ENCODE assay signal across 9 cellular contexts in genomic region chr17:63675231-63675606, GRCh38. TPM values are rescaled to one million over a fixed set of nuclear protein-coding genes. Genes with fewer than 3 reads are reported as not detected.
A peak's percentile ranks its signal among the peaks of the same experiment; 100 is the strongest.
DNase-seq lines count a peak whose midpoint lies in the region; ATAC-seq, FAIRE-seq and TF ChIP-seq lines count a peak whose summit lies in the region.
"Had no signal": no experiment of that assay in that cellular context is flagged by ENCODE, and none has a peak within 500 bp of the region (broad histone marks: within the 10 kb centered on the region; RNA-seq: fewer than 3 reads in every experiment).

No MANE protein-coding gene starts in this region.

- H3K9me1 ChIP-seq in IMR-90 (ENCODE audit: insufficient read depth, low read length) (0 out of 2 replicates have a peak, but pooled peaks cover 9% of the 10 kb centered on the region), keratinocyte (ENCODE audit: control insufficient read depth, extremely low read depth, insufficient read depth, low read length) (no peaks in the 10 kb centered on the region)

- H2BK20ac ChIP-seq in IMR-90 (ENCODE audit: low read depth, low read length), result no peak overlapping the region

- no peak overlapping the region; the same call in 1 of the 2 replicates for H3K14ac ChIP-seq in IMR-90 (replicated peaks; ENCODE audit: low read depth, low read length)

- no peaks in the 10 kb centered on the region for H3K79me2 ChIP-seq in mammary epithelial cell (ENCODE audit: insufficient read depth, low read length)
- no peaks in the 10 kb centered on the region for H3K79me2 ChIP-seq in keratinocyte (ENCODE audit: control insufficient read depth, insufficient read depth, low read length)

- no peak overlapping the region for H3K23ac ChIP-seq in IMR-90 (ENCODE audit: low read depth, low read length)

- intact Hi-C loops in IMR-90 (cut with micrococcal nuclease), result loop anchor here (5.0 kb wide), 1 partner anchor 48 kb away; no protein-coding TSS in a partner anchor
- intact Hi-C loops in mammary epithelial cell (cut with micrococcal nuclease), result no loop called here
- intact Hi-C loops in stomach (cut with DNase I; ENCODE audit: low total_unique reads), result no loop called here

- H3K56ac ChIP-seq in IMR-90 (ENCODE audit: extremely low read depth, insufficient read depth, low read length), result no peak overlapping the region

- H3K36me3 ChIP-seq in IMR-90 (ENCODE audit: control insufficient read depth, insufficient read depth, low read length) (peaks cover 4% of the 10 kb centered on the region), mammary epithelial cell (ENCODE audit: insufficient read depth, low read length) (no peaks in the 10 kb centered on the region), keratinocyte (ENCODE audit: control insufficient read depth in 2 of 2, extremely low read depth in 1 of 2, insufficient read depth in 2 of 2, low read length in 2 of 2) (peaks cover 0 to 10% of the 10 kb centered on the region in 2 experiments), stomach (peaks cover 3 to 64% (median 39%) of the 10 kb centered on the region in 4 donors), SJCRH30 (peaks cover 5% of the 10 kb centered on the region; the same call in 1 of the 2 replicates)

- H4K20me1 ChIP-seq in IMR-90 (ENCODE audit: insufficient read depth, low read length) (peaks cover 3% of the 10 kb centered on the region; the same call in 1 of the 2 replicates), mammary epithelial cell (ENCODE audit: insufficient read depth, low read length) (no peaks in the 10 kb centered on the region), keratinocyte (ENCODE audit: control insufficient read depth, extremely low read depth, insufficient read depth, low read length) (no peaks in the 10 kb centered on the region)

- TF ChIP-seq POLR2A in IMR-90 (IDR thresholded peaks at IDR 0.05; ENCODE audit: low read depth, low read length), result no peak
- TF ChIP-seq POLR2A in stomach (IDR thresholded peaks at IDR 0.05), result no peak

- peaks cover 10% of the 10 kb centered on the region for H3K4me1 ChIP-seq in IMR-90 (ENCODE audit: control insufficient read depth, insufficient read depth, low read length)
- H3K4me1 ChIP-seq in mammary epithelial cell (ENCODE audit: insufficient read depth, low read length), result peaks cover 13% of the 10 kb centered on the region
- peaks cover 11% of the 10 kb centered on the region for H3K4me1 ChIP-seq in keratinocyte (ENCODE audit: control insufficient read depth, extremely low read depth, insufficient read depth, low read length)
- peaks cover 19 to 37% (median 34%) of the 10 kb centered on the region in 4 donors for H3K4me1 ChIP-seq in stomach
- peaks cover 20% of the 10 kb centered on the region for H3K4me1 ChIP-seq in SJCRH30

- WGBS in IMR-90 (ENCODE audit: extremely low coverage in 2 of 2, insufficient read length in 1 of 2), 2 experiments, result no CpG with 5 or more reads among the region's 4 CpGs
- WGBS in mammary epithelial cell (ENCODE audit: low coverage, missing lambda C conversion rate), result 27% methylated on average over 4 of the region's 4 CpGs
- 12 to 20% (median 16%) methylated on average over 4 of the region's 4 CpGs for WGBS in stomach, 5 donors

- no peak overlapping the region for H4K91ac ChIP-seq in IMR-90 (ENCODE audit: insufficient read depth, low read depth, low read length)

- no peaks in the 10 kb centered on the region for H3K27me3 ChIP-seq in IMR-90 (ENCODE audit: control insufficient read depth, insufficient read depth, low read length)
- H3K27me3 ChIP-seq in mammary epithelial cell (ENCODE audit: insufficient read depth, low read length), result no peaks in the 10 kb centered on the region
- no peaks in the 10 kb centered on the region for H3K27me3 ChIP-seq in keratinocyte (ENCODE audit: control insufficient read depth, extremely low read depth, insufficient read depth, low read length)
- H3K27me3 ChIP-seq in stomach, result no peaks in the 10 kb centered on the region
- no peaks in the 10 kb centered on the region for H3K27me3 ChIP-seq in SJCRH30

- CTCF ChIA-PET in IMR-90 (lab: Yijun Ruan, JAX) (no interaction called here), mammary epithelial cell (lab: Charles Lee; ENCODE audit: low non-redundant PET) (interaction anchor here (0.6 to 0.7 kb wide), 2 partner anchors 196 to 227 kb away, joined by 3 read pairs; no protein-coding TSS in a partner anchor)

- no peak overlapping the region for H2BK5ac ChIP-seq in IMR-90 (ENCODE audit: low read depth, low read length, poor library complexity, severe bottlenecking)

- H3K4me3 ChIP-seq in IMR-90 (ENCODE audit: insufficient read depth, low read depth, low read length) (no peak overlapping the region), mammary epithelial cell (replicated peaks in 1 of 3; ENCODE audit: insufficient read depth in 1 of 3, low read depth in 2 of 3, low read length in 3 of 3) (no peak overlapping the region), keratinocyte (ENCODE audit: control insufficient read depth in 2 of 3, extremely low read depth in 1 of 3, insufficient read depth in 2 of 3, low read depth in 1 of 3, low read length in 3 of 3) (no peak overlapping the region), stomach (peak overlapping the region in 1 of 4 donors; percentile 22), SJCRH30 (no peak overlapping the region)

- H2AFZ ChIP-seq in IMR-90 (replicated peaks; ENCODE audit: low read length, poor library complexity), result peak overlapping the region; percentile 29
- peak overlapping the region; percentile 7 for H2AFZ ChIP-seq in mammary epithelial cell (ENCODE audit: low read depth, low read length)
- H2AFZ ChIP-seq in keratinocyte (ENCODE audit: control insufficient read depth, low read length), result no peak overlapping the region

- H3K9ac ChIP-seq in IMR-90 (ENCODE audit: low read depth, low read length), result no peak overlapping the region
- H3K9ac ChIP-seq in mammary epithelial cell (ENCODE audit: insufficient read depth, low read length), result no peak overlapping the region
- no peak overlapping the region for H3K9ac ChIP-seq in keratinocyte (ENCODE audit: control insufficient read depth, extremely low read depth, insufficient read depth, low read length)

- dilution Hi-C loops in IMR-90 (cut with HindIII; ENCODE audit: low sequenced_read_pairs, unreplicated experiment) (no loop called here), mammary epithelial cell (cut with HindIII; ENCODE audit: low sequenced_read_pairs) (loop anchor here (5.0 kb wide), 1 partner anchor 37 kb away; no protein-coding TSS in a partner anchor), keratinocyte (cut with MboI; ENCODE audit: extremely low pct_ligation_motif_present, low sequenced_read_pairs) (no loop called here)

- H3K9me3 ChIP-seq in IMR-90 (ENCODE audit: control insufficient read depth, insufficient read depth, low read length) (no peaks in the 10 kb centered on the region), mammary epithelial cell (replicated peaks; ENCODE audit: insufficient read depth, low read length) (no peaks in the 10 kb centered on the region), keratinocyte (ENCODE audit: control insufficient read depth, low read depth, low read length) (no peaks in the 10 kb centered on the region), stomach (no peaks in the 10 kb centered on the region), SJCRH30 (replicated peaks) (no peaks in the 10 kb centered on the region)

- H3K79me1 ChIP-seq in IMR-90 (ENCODE audit: low read depth in 1 of 2, low read length in 2 of 2), result peaks cover 0 to 3% of the 10 kb centered on the region in 2 experiments; a peak in 1 of 4 replicates

- no peak overlapping the region for H3K4ac ChIP-seq in IMR-90 (ENCODE audit: low read depth, low read length)

- DNase-seq in IMR-90 (no peak), mammary epithelial cell (no peak), keratinocyte (ENCODE audit: low read depth, low spot score) (no peak), stomach (no peak), SJCRH30 (no peak), CD1c-positive myeloid dendritic cell (ENCODE audit: extremely low spot score) (no peak), NCI-H1092 (lab: John Stamatoyannopoulos, UW) (no peak)
- DNase-seq in stimulated activated CD4-positive, alpha-beta T cell treated with anti-CD3 and anti-CD28 coated beads, Interleukin-1b, Interleukin-23, amount 100 ng/mL, for 48 hours, result no peak
- DNase-seq: stimulated activated naive CD8-positive, alpha-beta T cell treated with anti-CD3 and anti-CD28 coated beads, Interleukin-15, amount 100 ng/mL, for 72 hours had no signal

- H2BK15ac ChIP-seq in IMR-90 (ENCODE audit: low read depth, low read length), result no peak overlapping the region

- H3K4me2 ChIP-seq in IMR-90 (ENCODE audit: low read depth, low read length) (peak overlapping the region; percentile 5; the same call in 1 of the 2 replicates), mammary epithelial cell (ENCODE audit: insufficient read depth, low read depth, low read length) (peak overlapping the region; percentile 77), keratinocyte (ENCODE audit: control insufficient read depth, extremely low read depth, insufficient read depth, low read depth, low read length) (peak overlapping the region; percentile 1)

- BruUV-seq in IMR-90 (replicated peaks; lab: Mats Ljungman, UMichigan) (no TSS peak), mammary epithelial cell (replicated peaks; lab: Mats Ljungman, UMichigan) (no TSS peak)

- no peak for TF ChIP-seq RAD21 in IMR-90 (IDR thresholded peaks at IDR 0.05; ENCODE audit: low read length)

- no peak overlapping the region for H2BK120ac ChIP-seq in IMR-90 (ENCODE audit: low read depth, low read length)

- H3K18ac ChIP-seq in IMR-90 (ENCODE audit: low read depth, low read length), result no peak overlapping the region

- peak overlapping the region; percentile 65 for H2AK9ac ChIP-seq in IMR-90 (replicated peaks; ENCODE audit: low read depth, low read length, poor library complexity)

- FAIRE-seq in keratinocyte (lab: Jason Lieb, UNC), result no peak

- in situ Hi-C loops in IMR-90 (cut with MboI; ENCODE audit: low sequenced_read_pairs), result no loop called here
- in situ Hi-C loops in mammary epithelial cell (cut with MboI; ENCODE audit: low sequenced_read_pairs in 2 of 2), result no loop called here

- peak overlapping the region; percentile 10; the same call in 1 of the 2 replicates for H4K5ac ChIP-seq in IMR-90 (ENCODE audit: low read depth, low read length)

- POLR2A ChIA-PET in IMR-90 (lab: Charles Lee; ENCODE audit: unreplicated experiment), result no interaction called here

- H3K27ac ChIP-seq in IMR-90 (ENCODE audit: insufficient read depth, low read length) (no peak overlapping the region), mammary epithelial cell (ENCODE audit: insufficient read depth, low read depth, low read length) (no peak overlapping the region), keratinocyte (ENCODE audit: control insufficient read depth, insufficient read depth, low read length) (no peak overlapping the region), stomach (peak overlapping the region; percentile 80 to 94 (median 88)), SJCRH30 (no peak overlapping the region)

- peak overlapping the region in 1 of 2 experiments; percentile 55; a peak in 1 of 4 replicates for H4K8ac ChIP-seq in IMR-90 (ENCODE audit: low read depth in 2 of 2, low read length in 2 of 2)

- ATAC-seq in IMR-90 (ENCODE audit: low read depth), result peak; percentile 63
- ATAC-seq: stimulated activated naive CD8-positive, alpha-beta T cell treated with anti-CD3 and anti-CD28 coated beads, Interleukin-15, amount 100 ng/mL, for 72 hours had no signal

- TF ChIP-seq CTCF in IMR-90 (conservative IDR thresholded peaks at IDR 0.05; ENCODE audit: low read depth, low read length) (no peak), mammary epithelial cell (conservative IDR thresholded peaks at IDR 0.05 in 1 of 2, IDR thresholded peaks at IDR 0.05 in 1 of 2; ENCODE audit: extremely low read depth in 1 of 2, insufficient read depth in 1 of 2, low read depth in 1 of 2, low read length in 2 of 2) (no peak), keratinocyte (optimal IDR thresholded peaks at IDR 0.05 in 1 of 3, IDR thresholded peaks at IDR 0.05 in 1 of 3, conservative IDR thresholded peaks at IDR 0.05 in 1 of 3; ENCODE audit: extremely low read depth in 1 of 3, insufficient read depth in 2 of 3, low read length in 3 of 3) (no peak), stomach (IDR thresholded peaks at IDR 0.05) (no peak)

- no peak overlapping the region; the same call in 1 of the 2 replicates for H2AK5ac ChIP-seq in IMR-90 (ENCODE audit: low read depth, low read length)

- TF ChIP-seq EP300 in stomach (IDR thresholded peaks at IDR 0.05), result no peak

RNA-seq across cellular contexts. Expression of gene LIMD2, which starts 24.7 kb away (rescaled TPM):
- 4.5 and 4.7 TPM in 2 replicates for total RNA-seq in IMR-90 (2012; rRNA removed)
- polyA plus RNA-seq in IMR-90 (2012; rRNA removed), result 21.7 and 32.3 TPM in 2 replicates
- polyA plus RNA-seq in IMR-90 (2012; cell fraction: cytosol; rRNA removed), result 8.2 and 17.9 TPM in 2 replicates
- 66.0 and 140 TPM in 2 replicates for polyA plus RNA-seq in IMR-90 (2012; cell fraction: nucleus; rRNA removed; ENCODE audit: low replicate concordance)
- total RNA-seq in mammary epithelial cell, result 1 to 10 TPM in 1 of 2 donors, under 1 TPM in 1; 0.87 to 1.3 TPM
- polyA plus RNA-seq in mammary epithelial cell, result 0.57 TPM
- not detected for polyA minus RNA-seq in mammary epithelial cell
- polyA plus RNA-seq in keratinocyte, result 1.6 to 3.5 TPM (median 3.3 TPM) in 3 replicates
- not detected for polyA plus RNA-seq in keratinocyte (2011; ENCODE audit: low read depth)
- 0.61 and 2.8 TPM in 2 replicates for polyA plus RNA-seq in keratinocyte (2011; cell fraction: cytosol; rRNA removed)
- polyA plus RNA-seq in keratinocyte (2011; cell fraction: nucleus; rRNA removed), result 3.5 and 5.5 TPM in 2 replicates
- 0.31 and 3.9 TPM in 2 replicates for polyA plus RNA-seq in keratinocyte (2012; ENCODE audit: low replicate concordance)
- 0.26 to 2.3 TPM (median 1.5 TPM) in 3 replicates for polyA minus RNA-seq in keratinocyte
- not detected for polyA minus RNA-seq in keratinocyte (2011; cell fraction: cytosol; rRNA and poly(A)+ RNA removed)
- polyA minus RNA-seq in keratinocyte (2011; cell fraction: nucleus; rRNA and poly(A)+ RNA removed), result 0.32 and 1.2 TPM in 2 replicates
- total RNA-seq in stomach, result 10 to 100 TPM in 2 of 5 donors, 1 to 10 TPM in 3; 4.9 to 27.2 (median 9.6) TPM
- 10 to 100 TPM; 12.0 to 21.0 (median 20.2) TPM for polyA plus RNA-seq in stomach
- 23.1 and 23.2 TPM in 2 replicates for total RNA-seq in SJCRH30 (2014; rRNA removed; shearing (Covaris generic))

RNA-seq across cellular contexts. Expression of gene MAP3K3, which starts 53.0 kb away (rescaled TPM):
- total RNA-seq in IMR-90 (2012; rRNA removed), result 24.2 and 25.6 TPM in 2 replicates
- polyA plus RNA-seq in IMR-90 (2012; rRNA removed), result 19.1 TPM in 2 replicates
- polyA plus RNA-seq in IMR-90 (2012; cell fraction: cytosol; rRNA removed), result 13.9 and 15.5 TPM in 2 replicates
- 34.5 and 36.8 TPM in 2 replicates for polyA plus RNA-seq in IMR-90 (2012; cell fraction: nucleus; rRNA removed; ENCODE audit: low replicate concordance)
- total RNA-seq in mammary epithelial cell, result 10 to 100 TPM; 19.5 to 21.8 TPM
- 12.6 TPM for polyA plus RNA-seq in mammary epithelial cell
- 50.4 TPM for polyA minus RNA-seq in mammary epithelial cell
- 9.8 to 10.2 TPM (median 10.0 TPM) in 3 replicates for polyA plus RNA-seq in keratinocyte
- polyA plus RNA-seq in keratinocyte (2011; ENCODE audit: low read depth), result 4.9 TPM
- 8.4 and 10.4 TPM in 2 replicates for polyA plus RNA-seq in keratinocyte (2011; cell fraction: cytosol; rRNA removed)
- 16.5 and 17.5 TPM in 2 replicates for polyA plus RNA-seq in keratinocyte (2011; cell fraction: nucleus; rRNA removed)
- 5.2 and 11.6 TPM in 2 replicates for polyA plus RNA-seq in keratinocyte (2012; ENCODE audit: low replicate concordance)
- polyA minus RNA-seq in keratinocyte, result 13.8 to 24.0 TPM (median 16.5 TPM) in 3 replicates
- polyA minus RNA-seq in keratinocyte (2011; cell fraction: cytosol; rRNA and poly(A)+ RNA removed), result 14.4 TPM
- polyA minus RNA-seq in keratinocyte (2011; cell fraction: nucleus; rRNA and poly(A)+ RNA removed), result 14.4 and 16.1 TPM in 2 replicates
- 10 to 100 TPM; 13.4 to 99.5 (median 28.5) TPM for total RNA-seq in stomach
- 10 to 100 TPM in 2 of 3 donors, 1 to 10 TPM in 1; 9.3 to 16.9 (median 10.7) TPM for polyA plus RNA-seq in stomach
- 24.2 and 25.9 TPM in 2 replicates for total RNA-seq in SJCRH30 (2014; rRNA removed; shearing (Covaris generic))

Comparison
In these comparisons a context has a peak if more than half of its experiments do, and no peak if none do; other contexts are left out.
1. H3K27ac ChIP-seq: peak in stomach (5 of 5); none in IMR-90 (single experiment), mammary epithelial cell (single experiment), keratinocyte (single experiment) and SJCRH30 (single experiment).
2. H3K4me2 ChIP-seq: peak in every context shown above with its lines; median percentile 77 in mammary epithelial cell; 5 in IMR-90; 1 in keratinocyte.